Comparison of ENCODE assay signal across 21 cellular contexts in the genomic region with DNA sequence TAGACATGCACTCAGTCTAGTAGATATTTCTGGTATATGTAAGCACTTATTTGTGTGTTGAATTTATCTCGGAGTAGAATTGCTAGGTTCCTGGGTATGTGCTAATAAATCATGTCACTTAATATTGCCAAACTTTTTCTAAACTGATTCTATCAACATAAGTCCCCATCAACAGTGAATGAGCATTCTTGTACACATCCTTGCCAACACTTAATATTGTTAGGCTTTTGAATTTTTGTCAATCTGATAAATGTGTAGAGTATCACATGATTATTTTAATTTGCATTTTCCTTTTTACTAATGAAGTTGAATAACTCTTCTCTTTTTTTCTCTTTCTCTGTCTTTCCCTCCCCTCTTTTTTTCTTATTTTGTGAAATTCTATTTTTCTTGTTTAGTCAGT.
"Had no signal": no experiment of that assay in that cellular context is flagged by ENCODE, and none has a peak within 500 bp of the region (broad histone marks: within the 10 kb centered on the region; RNA-seq: fewer than 3 reads in every experiment).

No MANE protein-coding gene starts in this region.

- H3K36me3 ChIP-seq: colonic mucosa, uterus had no signal

- H3K27me3 ChIP-seq: colonic mucosa, heart left ventricle, spleen, tibial artery, upper lobe of left lung, uterus had no signal

- H3K4me1 ChIP-seq: colonic mucosa, parathyroid adenoma, psoas muscle, uterus had no signal

- H3K9me3 ChIP-seq: colonic mucosa, psoas muscle, tibial artery, upper lobe of left lung, uterus had no signal

- H2AFZ ChIP-seq: parathyroid adenoma had no signal

- H3K27ac ChIP-seq: colonic mucosa, heart left ventricle, parathyroid adenoma, psoas muscle, uterus had no signal

- H3K4me3 Mint-ChIP-seq: mesothelial cell of epicardium; natural killer cell treated with Interleukin-12 subunit alpha and Interleukin-12 subunit beta and Interleukin-15 and Interleukin-18, amount 100 ng/mL, for 72 hours; stimulated activated memory B cell treated with anti-CD40 and anti-IgM and Interleukin-4, amounts not matched to agents 10 μg/mL and 1 μg/mL and 100 μg/mL, for 72 hours; stimulated activated naive CD8-positive, alpha-beta T cell treated with anti-CD3 and anti-CD28 coated beads, Interleukin-15, Interleukin-2, amounts not matched to agents 100 ng/mL and 50 ng/mL, for 24 hours had no signal

- DNase-seq: colonic mucosa; dermis blood vessel endothelial cell; foreskin melanocyte; heart left ventricle; islet precursor cell; occipital lobe; psoas muscle; spleen; stimulated activated CD4-positive, alpha-beta T cell treated with anti-CD3 and anti-CD28 coated beads, Interleukin-15, amount 100 ng/mL, for 24 hours; stimulated activated CD4-positive, alpha-beta T cell treated with anti-CD3 and anti-CD28 coated beads, Interleukin-1b, Interleukin-23, amount 100 ng/mL, for 48 hours; stimulated activated CD4-positive, alpha-beta T cell treated with anti-CD3 and anti-CD28 coated beads, Interleukin-4, amount 100 ng/mL, for 24 hours; tibial artery; upper lobe of left lung; uterus had no signal

- H3K79me2 ChIP-seq: parathyroid adenoma had no signal

- ATAC-seq: heart left ventricle; left lobe of liver; natural killer cell treated with Interleukin-12 subunit alpha and Interleukin-12 subunit beta and Interleukin-15 and Interleukin-18, amount 100 ng/mL, for 72 hours; psoas muscle; sciatic nerve; stimulated activated memory B cell treated with anti-CD40 and anti-IgM and Interleukin-4, amounts not matched to agents 10 μg/mL and 1 μg/mL and 100 μg/mL, for 72 hours had no signal

- H3K4me1 Mint-ChIP-seq: stimulated activated memory B cell treated with anti-CD40 and anti-IgM and Interleukin-4, amounts not matched to agents 10 μg/mL and 1 μg/mL and 100 μg/mL, for 72 hours had no signal

- H3K4me3 ChIP-seq: colonic mucosa, heart left ventricle, psoas muscle, spleen, tibial artery, upper lobe of left lung, uterus had no signal

- H3K27ac Mint-ChIP-seq: mesothelial cell of epicardium; natural killer cell treated with Interleukin-12 subunit alpha and Interleukin-12 subunit beta and Interleukin-15 and Interleukin-18, amount 100 ng/mL, for 72 hours; stimulated activated memory B cell treated with anti-CD40 and anti-IgM and Interleukin-4, amounts not matched to agents 10 μg/mL and 1 μg/mL and 100 μg/mL, for 72 hours; stimulated activated naive CD8-positive, alpha-beta T cell treated with anti-CD3 and anti-CD28 coated beads, Interleukin-15, Interleukin-2, amounts not matched to agents 100 ng/mL and 50 ng/mL, for 24 hours had no signal

- H3K27me3 Mint-ChIP-seq: natural killer cell treated with Interleukin-12 subunit alpha and Interleukin-12 subunit beta and Interleukin-15 and Interleukin-18, amount 100 ng/mL, for 72 hours; stimulated activated naive CD8-positive, alpha-beta T cell treated with anti-CD3 and anti-CD28 coated beads, Interleukin-15, Interleukin-2, amounts not matched to agents 100 ng/mL and 50 ng/mL, for 24 hours had no signal
